In the genomic region with DNA sequence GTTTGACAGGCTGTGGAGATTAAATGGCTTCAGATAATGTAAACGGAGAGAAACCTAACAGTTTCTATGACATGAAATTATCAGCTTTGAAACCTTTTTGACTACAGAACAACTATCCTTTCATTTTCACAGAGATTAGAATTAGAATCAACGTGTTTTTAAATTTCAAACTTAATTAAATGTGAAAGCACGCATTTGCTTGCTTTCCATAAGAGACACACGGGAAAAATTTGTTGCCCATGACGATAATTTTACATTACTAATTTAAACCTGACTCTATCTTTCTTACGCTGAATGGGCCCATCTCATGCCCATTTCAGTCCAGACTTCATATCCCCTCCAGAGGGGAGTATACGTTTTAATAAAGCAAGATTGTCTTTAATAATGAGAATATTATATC, we compare ENCODE assay signal across 25 cellular contexts.
"Had no signal": no experiment of that assay in that cellular context is flagged by ENCODE, and none has a peak within 500 bp of the region (broad histone marks: within the 10 kb centered on the region; RNA-seq: fewer than 3 reads in every experiment).

No MANE protein-coding gene starts in this region.

- H3K4me1 ChIP-seq: esophagus squamous epithelium, gastrocnemius medialis, heart right ventricle, left lung, lower lobe of right lung had no signal

- H3K27me3 ChIP-seq: dorsolateral prefrontal cortex, esophagus squamous epithelium, gastrocnemius medialis, heart right ventricle, left lung had no signal

- ATAC-seq: esophagus mucosa, gastrocnemius medialis, heart right ventricle, left cardiac atrium, left lung, left ventricle myocardium superior, lower lobe of right lung had no signal

- DNase-seq: dorsolateral prefrontal cortex; effector CD4-positive, alpha-beta T cell; effector memory CD4-positive, alpha-beta T cell; erythroblast; esophagus squamous epithelium; foreskin fibroblast; foreskin melanocyte; gastrocnemius medialis; glutamatergic neuron; head of caudate nucleus; heart right ventricle; hippocampal formation; left cardiac atrium; left lung; left ventricle myocardium superior; lower lobe of right lung; mesenchymal stem cell; midbrain had no signal

- H3K27ac ChIP-seq: coronary artery, dorsolateral prefrontal cortex, epithelial cell of prostate, esophagus squamous epithelium, gastrocnemius medialis, heart right ventricle, left lung, lower lobe of right lung had no signal

- H3K9me3 ChIP-seq: esophagus squamous epithelium, gastrocnemius medialis, heart right ventricle, left lung, lower lobe of right lung had no signal

- H3K4me3 ChIP-seq: coronary artery, dorsolateral prefrontal cortex, esophagus squamous epithelium, gastrocnemius medialis, heart right ventricle, left lung, lower lobe of right lung had no signal

- FAIRE-seq: colon, endometrium, islet of Langerhans, keratinocyte had no signal
